ENCODE assay signal across 8 cellular contexts in genomic region chr4:103075894-103076776, GRCh38. TPM values are rescaled to one million over a fixed set of nuclear protein-coding genes. Genes with fewer than 3 reads are reported as not detected.
DNase-seq lines count a peak whose midpoint lies in the region; ATAC-seq and TF ChIP-seq lines count a peak whose summit lies in the region.

Gene SLC9B2 (minus strand): TSS chr4:103076761. CDS start chr4:103067550, 9,211 bp downstream.

- H3K4me3 ChIP-seq in dorsolateral prefrontal cortex (peak within 1 kb of the TSS; percentile 48 to 94 (median 81)), lower leg skin (ENCODE audit: low read depth, poor library complexity, severe bottlenecking) (peak within 1 kb of the TSS; percentile 47)

- TF ChIP-seq CTCF in dorsolateral prefrontal cortex (IDR thresholded peaks at IDR 0.05 in 54 of 56, conservative IDR thresholded peaks at IDR 0.05 in 2 of 56; ENCODE audit: low read depth in 1 of 56, partially characterized antibody in 56 of 56) (peak in 8 of 56 donors; percentile 3 to 34 (median 8)), lower leg skin (IDR thresholded peaks at IDR 0.05) (no peak)

- DNase-seq in NOMO-1 treated with DMSO at 0.1 percent for 48 hours (lab: John Stamatoyannopoulos, UW; ENCODE audit: unreplicated experiment) = peak; percentile 30
- no peak for DNase-seq in NOMO-1 treated with dmso at 0.1 percent for 144 hours (lab: John Stamatoyannopoulos, UW; ENCODE audit: unreplicated experiment)
- DNase-seq in NCI-H2171 treated with DMSO at 0.1 percent for 48 hours (lab: John Stamatoyannopoulos, UW) = peak; percentile 67
- DNase-seq in activated CD4-positive, alpha-beta T cell treated with anti-CD3 and anti-CD28 coated beads, Interleukin-2, amount 50 U/mL, for 48 hours = peak; percentile 62 to 70
- DNase-seq in dorsolateral prefrontal cortex = peak in 9 of 10 donors; percentile 41 to 74 (median 65)
- peak; percentile 39 to 92 for DNase-seq in lower leg skin (ENCODE audit: low spot score in 2 of 2)
- DNase-seq in stimulated activated CD4-positive, alpha-beta T cell treated with anti-CD3 and anti-CD28 coated beads, Interleukin-4, amount 100 ng/mL, for 4 hours = peak; percentile 60 to 66

- TF ChIP-seq POLR2A in lower leg skin (IDR thresholded peaks at IDR 0.05) = no peak

- peak; percentile 55 for ATAC-seq in HG02938 (IDR thresholded peaks at IDR 0.05; ENCODE audit: unreplicated experiment)

- 0% methylated on average over 40 to 65 of the region's 86 CpGs for WGBS in lower leg skin, 2 donors

- H3K27ac ChIP-seq in dorsolateral prefrontal cortex = peak within 1 kb of the TSS in 58 of 59 donors; percentile 46 to 96 (median 88)

- no peaks in the 10 kb centered on the region for H3K27me3 ChIP-seq in dorsolateral prefrontal cortex

- intact Hi-C loops in dorsolateral prefrontal cortex (cut with DNase I) = no loop called here
- intact Hi-C loops in lower leg skin (cut with DNase I; ENCODE audit: low total_unique reads) = no loop called here

RNA-seq across cellular contexts. Expression of gene SLC9B2, which starts in this region (rescaled TPM):
- 100 to 1,000 TPM in 50 of 120 experiments, 10 to 100 TPM in 70; 32.3 to 137 (median 97.0) TPM for total RNA-seq in dorsolateral prefrontal cortex
- total RNA-seq in lower leg skin = 1 to 10 TPM; 1.3 to 4.3 (median 2.8) TPM

Comparison
In these comparisons a context has a peak if more than half of its experiments do, and no peak if none do; other contexts are left out.
1. RNA of gene SLC9B2 (total RNA-seq): 32.3 to 137 TPM in dorsolateral prefrontal cortex; 1.3 to 4.3 TPM in lower leg skin; every median in the first group is over 4 times any median in the second.